In the genomic region with DNA sequence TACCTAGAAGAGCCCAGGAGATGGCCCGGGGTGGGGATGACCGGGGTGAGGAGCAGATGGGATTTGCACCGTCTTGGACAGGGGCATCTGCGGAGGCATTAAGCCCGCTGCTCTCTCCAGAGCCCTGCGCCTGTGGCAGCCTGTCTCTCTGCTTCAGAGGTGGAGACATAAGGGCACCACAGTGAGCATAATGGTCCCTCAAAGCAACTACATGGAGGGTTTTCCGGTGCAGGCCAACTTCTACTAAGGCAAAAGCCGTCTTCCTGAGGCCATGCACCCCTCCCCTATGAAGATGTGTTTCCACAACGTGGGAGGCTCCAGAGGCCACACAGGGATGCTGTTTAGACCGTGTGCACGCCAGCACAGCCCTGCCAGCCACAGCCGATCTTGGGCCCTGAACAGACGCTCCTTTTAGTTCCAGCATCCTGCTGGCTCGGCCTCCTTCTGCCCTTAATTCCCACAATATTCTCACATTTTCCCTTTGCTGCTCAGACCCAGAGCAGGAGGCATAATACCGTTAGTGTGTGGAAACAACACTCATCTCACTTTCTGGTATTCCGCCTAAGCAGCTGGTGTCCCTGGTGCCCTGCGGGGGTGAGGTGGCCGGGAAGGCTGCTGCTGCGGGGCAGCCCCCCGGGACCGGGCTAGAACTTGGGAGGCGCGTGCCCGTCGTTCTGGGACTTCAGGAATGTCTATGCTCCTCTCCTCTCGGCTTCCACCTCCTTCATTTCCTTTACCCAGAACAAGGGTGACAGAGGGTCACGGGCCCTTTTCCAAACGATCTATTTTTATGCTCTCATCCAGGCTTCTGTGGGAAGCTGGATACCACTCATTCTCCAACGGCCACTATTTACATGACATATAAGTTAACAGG, we compare ENCODE assay signal across 9 cellular contexts.
DNase-seq lines count a peak whose midpoint lies in the region; TF ChIP-seq lines count a peak whose summit lies in the region.
"Had no signal": no experiment of that assay in that cellular context is flagged by ENCODE, and none has a peak within 500 bp of the region (broad histone marks: within the 10 kb centered on the region; RNA-seq: fewer than 3 reads in every experiment).

No MANE protein-coding gene starts in this region.

- no peaks in the 10 kb centered on the region for H3K27me3 ChIP-seq in H7 (ENCODE audit: control insufficient read depth, insufficient read depth, low read length)

- DNase-seq in EH (ENCODE audit: low read depth) = peak; percentile 91
- DNase-seq in astrocyte of the hippocampus (ENCODE audit: low read depth, low spot score) = peak; percentile 74
- DNase-seq in hepatic stellate cell (ENCODE audit: low spot score) = peak; percentile 64
- peak; percentile 42 for DNase-seq in skeletal muscle cell (ENCODE audit: low read depth)
- no peak for DNase-seq in iPS-NIHi7 (ENCODE audit: extremely low spot score)
- no peak for DNase-seq in NCI-H345 (lab: John Stamatoyannopoulos, UW)
- DNase-seq in HEK293T (ENCODE audit: extremely low spot score) = no peak
- DNase-seq in H7 = no peak
- DNase-seq: NCI-H1436 treated with DMSO at 0.1 percent for 48 hours had no signal

- H3K36me3 ChIP-seq in H7 (replicated peaks; ENCODE audit: control insufficient read depth, insufficient read depth, low read length) = no peaks in the 10 kb centered on the region

- CTCF ChIA-PET in HEK293T (lab: Yijun Ruan, JAX) = no interaction called here

- POLR2A ChIA-PET in HEK293T (lab: Yijun Ruan, JAX) = no interaction called here

- no peak overlapping the region for H3K4me3 ChIP-seq in skeletal muscle cell (ENCODE audit: low read depth, low read length)
- no peak overlapping the region for H3K4me3 ChIP-seq in H7 (ENCODE audit: insufficient read depth, low read depth, low read length)

TF ChIP-seq in HEK293T, 16 proteins besides CTCF, POLR2A, EP300 and RAD21:
- TF ChIP-seq NFRKB (IDR thresholded peaks at IDR 0.05) (no peak), HDGF (IDR thresholded peaks at IDR 0.05; ENCODE audit: borderline replicate concordance) (no peak), SUZ12 (IDR thresholded peaks at IDR 0.05) (no peak), LEF1 (IDR thresholded peaks at IDR 0.05; ENCODE audit: borderline replicate concordance) (no peak)

Comparison
In these comparisons a context has a peak if more than half of its experiments do, and no peak if none do; other contexts are left out.
1. DNase-seq: peak in EH (single experiment), astrocyte of the hippocampus (single experiment), hepatic stellate cell (single experiment) and skeletal muscle cell (single experiment); none in iPS-NIHi7 (single experiment), NCI-H345 (single experiment), HEK293T (single experiment) and H7 (single experiment).